Comparison of ENCODE assay signal across 18 cellular contexts in genomic region chr5:56317923-56318561, GRCh38.
A peak's percentile ranks its signal among the peaks of the same experiment; 100 is the strongest.
DNase-seq lines count a peak whose midpoint lies in the region; ATAC-seq, FAIRE-seq and TF ChIP-seq lines count a peak whose summit lies in the region.
"Had no signal": no experiment of that assay in that cellular context is flagged by ENCODE, and none has a peak within 500 bp of the region (broad histone marks: within the 10 kb centered on the region; RNA-seq: fewer than 3 reads in every experiment).

No MANE protein-coding gene starts in this region.

- intact Hi-C loops in activated B cell treated with CpG ODN at 0.5 μM for 24 hours (cut with micrococcal nuclease) = loop anchor here (1.0 to 2.0 kb wide), 5 partner anchors 11 to 521 kb away; no protein-coding TSS in a partner anchor

- peak overlapping the region; percentile 65 for H3K27ac Mint-ChIP-seq in activated B cell treated with CpG ODN at 0.5 μM for 24 hours

- peaks cover 44% of the 10 kb centered on the region for H3K4me1 ChIP-seq in BE2C
- H3K4me1 ChIP-seq: colonic mucosa, parathyroid adenoma, Peyer's patch had no signal

- H3K27me3 ChIP-seq in BE2C = no peaks in the 10 kb centered on the region
- H3K27me3 ChIP-seq: colonic mucosa, MG63, Peyer's patch had no signal

- H3K36me3 ChIP-seq in BE2C = no peaks in the 10 kb centered on the region
- H3K36me3 ChIP-seq: colonic mucosa, MG63, Peyer's patch had no signal

- POLR2A ChIA-PET in activated B cell treated with CpG ODN at 0.5 μM for 24 hours (lab: Charles Lee) = interaction anchor here (0.8 to 4.2 kb wide), 4 partner anchors 10 to 368 kb away, joined by 4 to 28 read pairs (median 4); no protein-coding TSS in a partner anchor

- H3K4me1 Mint-ChIP-seq in activated B cell treated with CpG ODN at 0.5 μM for 24 hours = peaks cover 49% of the 10 kb centered on the region

- no peaks in the 10 kb centered on the region for H3K27me3 Mint-ChIP-seq in activated B cell treated with CpG ODN at 0.5 μM for 24 hours
- H3K27me3 Mint-ChIP-seq: stimulated activated naive CD8-positive, alpha-beta T cell treated with anti-CD3 and anti-CD28 coated beads, Interleukin-15, Interleukin-2, amounts not matched to agents 100 ng/mL and 50 ng/mL, for 24 hours had no signal

- ATAC-seq in GM19468 (IDR thresholded peaks at IDR 0.05; ENCODE audit: extremely low read depth, unreplicated experiment) (peak; percentile 35), HG03039 (IDR thresholded peaks at IDR 0.05; ENCODE audit: unreplicated experiment) (peak; percentile 62), activated B cell treated with CpG ODN at 0.5 μM for 24 hours (ENCODE audit: low read depth) (peak; percentile 90)

- no peaks in the 10 kb centered on the region for H3K9me3 ChIP-seq in BE2C
- H3K9me3 ChIP-seq: colonic mucosa, MG63, Peyer's patch had no signal

- H3K36me3 Mint-ChIP-seq in activated B cell treated with CpG ODN at 0.5 μM for 24 hours (ENCODE audit: low read depth) = no peaks in the 10 kb centered on the region

- peak overlapping the region; percentile 56 for H3K4me3 Mint-ChIP-seq in activated B cell treated with CpG ODN at 0.5 μM for 24 hours
- H3K4me3 Mint-ChIP-seq: stimulated activated naive CD8-positive, alpha-beta T cell treated with anti-CD3 and anti-CD28 coated beads, Interleukin-15, Interleukin-2, amounts not matched to agents 100 ng/mL and 50 ng/mL, for 24 hours had no signal

- no peak overlapping the region for H3K4me3 ChIP-seq in BE2C (ENCODE audit: low read depth, low read length)
- H3K4me3 ChIP-seq: colonic mucosa, MG63, Peyer's patch had no signal

- no peak for TF ChIP-seq CTCF in activated B cell treated with CpG ODN at 0.5 μM for 24 hours (IDR thresholded peaks at IDR 0.05)
- no peak for TF ChIP-seq CTCF in GM20000 (IDR thresholded peaks at IDR 0.05; ENCODE audit: extremely low read depth, missing control alignments)
- no peak for TF ChIP-seq CTCF in BE2C (IDR thresholded peaks at IDR 0.05; ENCODE audit: low read depth, low read length)

- peak; percentile 75 for FAIRE-seq in GM18507 (lab: Jason Lieb, UNC)

- CTCF ChIA-PET in activated B cell treated with CpG ODN at 0.5 μM for 24 hours (lab: Charles Lee) = interaction anchor here (1.2 to 1.4 kb wide), 2 partner anchors 47 to 164 kb away, joined by 3 to 4 read pairs; no protein-coding TSS in a partner anchor

- DNase-seq in GM18507 (ENCODE audit: extremely low spot score, insufficient read length, low read depth) = no peak
- DNase-seq in activated B cell treated with CpG ODN at 0.5 μM for 24 hours = no peak
- DNase-seq in islet precursor cell = no peak
- no peak for DNase-seq in GM20000 (ENCODE audit: low spot score)
- no peak for DNase-seq in BE2C
- no peak for DNase-seq in NCI-H1694 treated with DMSO at 0.1 percent for 48 hours (lab: John Stamatoyannopoulos, UW)
- DNase-seq: activated CD8-positive, alpha-beta memory T cell treated with anti-CD3 and anti-CD28 coated beads for 24 hours; AML-193; colonic mucosa; GDM1; MG63; Peyer's patch; stimulated activated CD4-positive, alpha-beta T cell treated with anti-CD3 and anti-CD28 coated beads, Interleukin-2, amount 100 ng/mL, for 24 hours; T-helper 9 cell had no signal

- no peaks in the 10 kb centered on the region for H3K9me3 Mint-ChIP-seq in activated B cell treated with CpG ODN at 0.5 μM for 24 hours
- H3K9me3 Mint-ChIP-seq: stimulated activated naive CD8-positive, alpha-beta T cell treated with anti-CD3 and anti-CD28 coated beads, Interleukin-15, Interleukin-2, amounts not matched to agents 100 ng/mL and 50 ng/mL, for 24 hours had no signal

Comparison
In these comparisons a context has a peak if more than half of its experiments do, and no peak if none do; other contexts are left out.
1. ATAC-seq: peak in every context shown above with its lines; median percentile 90 in activated B cell treated with CpG ODN at 0.5 μM for 24 hours; 62 in HG03039; 35 in GM19468.